Comparison of ENCODE assay signal across 10 cellular contexts in the genomic region with DNA sequence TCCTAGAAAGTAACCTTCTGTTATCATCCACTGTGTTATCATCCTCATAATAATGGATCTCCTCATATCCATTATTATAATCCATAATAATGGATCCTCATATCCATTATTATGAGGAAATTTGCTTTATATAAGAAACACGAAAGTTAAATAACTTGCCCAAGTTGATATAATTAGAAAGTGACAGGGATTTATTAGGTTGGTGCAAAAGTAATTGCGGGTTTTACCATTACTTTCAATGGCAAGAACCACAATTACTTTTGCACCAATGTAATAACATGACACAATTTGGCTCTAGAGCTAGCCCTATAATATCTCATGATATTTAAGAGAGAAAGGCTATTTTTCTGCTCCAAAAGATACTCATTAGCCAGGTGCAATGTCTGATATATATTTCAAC.
"Had no signal": no experiment of that assay in that cellular context is flagged by ENCODE, and none has a peak within 500 bp of the region (broad histone marks: within the 10 kb centered on the region; RNA-seq: fewer than 3 reads in every experiment).

No MANE protein-coding gene starts in this region.

- DNase-seq: H9, HCEC 1CT, HFFc6, IMR-90, KBM-7 had no signal

- H3K9ac ChIP-seq: KMS-11 had no signal

- H3K27ac ChIP-seq: HL-60, KMS-11 had no signal

- H3K9me3 Mint-ChIP-seq: GM23338, HFFc6 had no signal

- FAIRE-seq: H1, H54 had no signal

- H3K4me3 ChIP-seq: GM23338 had no signal

- H3K4me1 Mint-ChIP-seq: GM23338 had no signal

- H3K4me3 Mint-ChIP-seq: GM23338, H9, HFFc6 had no signal

- H2AFZ ChIP-seq: GM23338 had no signal

- ATAC-seq: GM23338 had no signal

- H3K4me2 ChIP-seq: GM23338, KMS-11 had no signal
